8 cellular contexts compared by ENCODE assay signal in the genomic region with DNA sequence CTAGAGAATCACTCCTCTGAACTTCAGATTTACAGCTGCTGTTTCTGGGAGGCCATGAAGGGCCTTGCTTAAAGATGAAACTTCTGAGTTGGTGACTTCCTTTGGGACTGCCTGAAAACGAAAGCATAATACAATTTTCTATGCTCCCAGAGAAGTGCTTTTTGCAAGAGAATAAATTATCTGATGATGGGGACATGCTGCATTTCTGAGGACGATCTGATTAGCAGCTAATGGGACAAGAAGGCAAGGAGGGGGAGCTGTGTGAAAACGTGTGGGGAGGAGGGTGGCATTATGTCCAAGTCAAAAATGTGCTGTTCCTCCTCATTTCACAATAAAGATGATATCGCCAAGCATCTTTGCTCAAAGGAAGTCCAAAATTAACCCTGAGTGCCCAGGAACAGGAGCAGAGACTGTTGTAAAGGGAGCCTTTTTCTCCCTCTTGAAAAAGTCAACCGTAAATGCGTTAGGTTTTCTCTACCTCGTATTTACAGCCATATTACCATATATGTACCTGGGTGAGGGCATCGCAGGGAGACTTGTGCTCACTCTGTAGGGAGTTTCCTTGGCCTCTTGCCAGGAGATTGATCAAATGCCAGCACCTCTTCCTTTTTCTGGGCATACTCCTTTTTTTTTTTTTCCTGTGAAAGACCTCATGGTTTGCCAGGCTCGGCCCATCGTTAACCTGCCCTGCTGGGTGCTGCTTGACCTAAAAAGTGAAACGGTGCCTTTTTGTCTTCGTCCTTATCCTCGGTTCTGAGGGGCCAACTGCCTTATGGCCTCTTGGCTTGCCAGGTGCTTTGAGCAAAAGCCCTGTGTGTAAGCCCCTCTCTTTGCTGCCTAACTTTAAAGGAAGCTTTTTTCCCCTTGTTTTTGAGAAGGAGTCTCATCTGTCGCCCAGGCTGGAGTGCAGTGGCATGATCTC. TPM values are rescaled to one million over a fixed set of nuclear protein-coding genes. Genes with fewer than 3 reads are reported as not detected.
DNase-seq lines count a peak whose midpoint lies in the region; ATAC-seq and TF ChIP-seq lines count a peak whose summit lies in the region.

No MANE protein-coding gene starts in this region.

- peaks cover 0 to 42% of the 10 kb centered on the region in 2 donors for H3K4me1 ChIP-seq in right atrium auricular region
- H3K4me1 ChIP-seq in thyroid gland: peaks cover 56 to 58% of the 10 kb centered on the region in 2 donors

- peaks cover 35 to 37% of the 10 kb centered on the region in 2 donors for H3K36me3 Mint-ChIP-seq in CD14-positive monocyte

- no peaks in the 10 kb centered on the region for H3K9me3 ChIP-seq in right atrium auricular region
- H3K9me3 ChIP-seq in thyroid gland: no peaks in the 10 kb centered on the region

- DNase-seq in CD14-positive monocyte (ENCODE audit: low spot score) (no peak), LoVo (ENCODE audit: low spot score) (peak; percentile 26), activated T-cell treated with anti-CD3 and anti-CD28 coated beads for 4 hours (peak; percentile 19), right atrium auricular region (ENCODE audit: low spot score) (no peak), thyroid gland (peak; percentile 50 to 59), NCI-H2107 treated with DMSO at 0.1 percent for 48 hours (lab: John Stamatoyannopoulos, UW; ENCODE audit: unreplicated experiment) (no peak), NCI-H1417 treated with DMSO at 0.1 percent for 48 hours (lab: John Stamatoyannopoulos, UW) (no peak)

- TF ChIP-seq CTCF in CD14-positive monocyte (IDR thresholded peaks at IDR 0.05) (no peak), right atrium auricular region (IDR thresholded peaks at IDR 0.05) (no peak), thyroid gland (IDR thresholded peaks at IDR 0.05) (no peak)

- H3K27ac Mint-ChIP-seq in CD14-positive monocyte: peak overlapping the region; percentile 66 to 90 (median 78)

- H3K9me3 Mint-ChIP-seq in CD14-positive monocyte: peaks cover 0 to 2% (median 0%) of the 10 kb centered on the region in 7 donors

- intact Hi-C loops in CD14-positive monocyte (cut with micrococcal nuclease): no loop called here
- intact Hi-C loops in thyroid gland (cut with DNase I): no loop called here

- no peak for TF ChIP-seq POLR2A in thyroid gland (IDR thresholded peaks at IDR 0.05)

- peak overlapping the region; percentile 77 to 82 for H3K4me3 Mint-ChIP-seq in CD14-positive monocyte

- peaks cover 59% of the 10 kb centered on the region for H3K4me1 Mint-ChIP-seq in CD14-positive monocyte

- H3K36me3 ChIP-seq in right atrium auricular region (peaks cover 12% of the 10 kb centered on the region), thyroid gland (no peaks in the 10 kb centered on the region)

- no peak for ATAC-seq in HG02870 (IDR thresholded peaks at IDR 0.05; ENCODE audit: unreplicated experiment)

- peaks cover 0 to 2% (median 0%) of the 10 kb centered on the region in 3 donors for H3K27me3 Mint-ChIP-seq in CD14-positive monocyte (ENCODE audit: low read depth in 3 of 3)

- peak overlapping the region; percentile 62 to 65 for H3K27ac ChIP-seq in right atrium auricular region
- peak overlapping the region; percentile 59 to 84 (median 83) for H3K27ac ChIP-seq in thyroid gland

- H3K27me3 ChIP-seq in right atrium auricular region (no peaks in the 10 kb centered on the region), thyroid gland (no peaks in the 10 kb centered on the region)

- H3K4me3 ChIP-seq in right atrium auricular region (peak overlapping the region in 1 of 2 donors; percentile 14), thyroid gland (replicated peaks in 1 of 3) (peak overlapping the region in 1 of 3 donors; percentile 4)

- WGBS in thyroid gland, 2 donors: 25 to 27% methylated on average over 13 to 14 of the region's 14 CpGs

RNA-seq across cellular contexts. Expression of gene ITPR1, which starts 11.5 kb away (rescaled TPM):
- polyA plus RNA-seq in CD14-positive monocyte: 1 to 10 TPM; 3.2 to 7.1 TPM
- total RNA-seq in right atrium auricular region (10 to 100 TPM; 36.7 to 42.5 TPM), thyroid gland (100 to 1,000 TPM; 210 to 261 (median 232) TPM)

RNA-seq across cellular contexts. Expression of gene SUMF1, which starts 37.5 kb away (rescaled TPM):
- polyA plus RNA-seq in CD14-positive monocyte: 10 to 100 TPM; 74.2 to 80.4 TPM
- 10 to 100 TPM; 12.1 to 22.6 TPM for total RNA-seq in right atrium auricular region
- total RNA-seq in thyroid gland: 10 to 100 TPM; 58.8 to 98.3 (median 74.5) TPM

Comparison
In these comparisons a context has a peak if more than half of its experiments do, and no peak if none do; other contexts are left out.
1. DNase-seq: peak in LoVo (single experiment), activated T-cell treated with anti-CD3 and anti-CD28 coated beads for 4 hours (single experiment) and thyroid gland (2 of 2); none in CD14-positive monocyte (single experiment), right atrium auricular region (single experiment), NCI-H2107 treated with DMSO at 0.1 percent for 48 hours (single experiment) and NCI-H1417 treated with DMSO at 0.1 percent for 48 hours (single experiment).
2. RNA of gene ITPR1, which starts 11.5 kb away (total RNA-seq): 210 to 261 TPM in thyroid gland; 36.7 to 42.5 TPM in right atrium auricular region; every median in the first group is over 4 times any median in the second.